Comparison of ENCODE assay signal across 1 cellular context in the genomic region with DNA sequence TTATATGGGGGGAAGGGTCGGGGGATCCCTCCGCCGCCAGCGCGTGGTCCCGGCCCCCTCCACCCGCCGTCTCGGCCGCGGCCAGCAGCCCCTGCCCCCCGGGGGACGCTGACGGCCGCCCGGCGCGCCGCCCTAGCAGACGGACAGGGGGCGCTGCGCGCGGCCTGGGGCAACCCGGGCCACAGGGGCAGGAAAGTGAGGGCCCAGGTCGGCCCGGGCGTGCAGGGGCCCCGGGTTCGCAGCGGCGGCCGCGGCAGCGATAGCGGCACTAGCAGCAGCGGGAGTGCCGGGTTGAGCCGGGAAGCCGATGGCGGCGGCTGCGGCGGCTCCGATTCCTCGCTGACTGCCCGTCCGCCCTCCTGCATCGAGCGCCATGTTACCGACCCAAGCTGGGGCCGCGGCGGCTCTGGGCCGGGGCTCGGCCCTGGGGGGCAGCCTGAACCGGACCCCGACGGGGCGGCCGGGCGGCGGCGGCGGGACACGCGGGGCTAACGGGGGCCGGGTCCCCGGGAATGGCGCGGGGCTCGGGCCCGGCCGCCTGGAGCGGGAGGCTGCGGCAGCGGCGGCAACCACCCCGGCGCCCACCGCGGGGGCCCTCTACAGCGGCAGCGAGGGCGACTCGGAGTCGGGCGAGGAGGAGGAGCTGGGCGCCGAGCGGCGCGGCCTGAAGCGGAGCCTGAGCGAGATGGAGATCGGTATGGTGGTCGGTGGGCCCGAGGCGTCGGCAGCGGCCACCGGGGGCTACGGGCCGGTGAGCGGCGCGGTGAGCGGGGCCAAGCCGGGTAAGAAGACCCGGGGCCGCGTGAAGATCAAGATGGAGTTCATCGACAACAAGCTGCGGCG.
TF ChIP-seq lines count a peak whose summit lies in the region.

No MANE protein-coding gene starts in this region.

TF ChIP-seq in HepG2, 621 proteins besides CTCF, POLR2A, EP300 and RAD21 (continued from another document and continues in another):
- TF ChIP-seq, protein P1, sequence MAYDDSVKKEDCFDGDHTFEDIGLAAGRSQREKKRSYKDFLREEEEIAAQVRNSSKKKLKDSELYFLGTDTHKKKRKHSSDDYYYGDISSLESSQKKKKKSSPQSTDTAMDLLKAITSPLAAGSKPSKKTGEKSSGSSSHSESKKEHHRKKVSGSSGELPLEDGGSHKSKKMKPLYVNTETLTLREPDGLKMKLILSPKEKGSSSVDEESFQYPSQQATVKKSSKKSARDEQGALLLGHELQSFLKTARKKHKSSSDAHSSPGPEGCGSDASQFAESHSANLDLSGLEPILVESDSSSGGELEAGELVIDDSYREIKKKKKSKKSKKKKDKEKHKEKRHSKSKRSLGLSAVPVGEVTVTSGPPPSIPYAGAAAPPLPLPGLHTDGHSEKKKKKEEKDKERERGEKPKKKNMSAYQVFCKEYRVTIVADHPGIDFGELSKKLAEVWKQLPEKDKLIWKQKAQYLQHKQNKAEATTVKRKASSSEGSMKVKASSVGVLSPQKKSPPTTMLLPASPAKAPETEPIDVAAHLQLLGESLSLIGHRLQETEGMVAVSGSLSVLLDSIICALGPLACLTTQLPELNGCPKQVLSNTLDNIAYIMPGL (CRISPR knock-in tag; IDR thresholded peaks at IDR 0.05; ENCODE audit: borderline replicate concordance in 1 of 2, low read depth in 1 of 2) = peak; percentile 93 to 97
- TF ChIP-seq ZNF17 (CRISPR knock-in tag; IDR thresholded peaks at IDR 0.05) (no peak), ISX (CRISPR knock-in tag; conservative IDR thresholded peaks at IDR 0.05) (0 out of 2 replicates have a peak, but pooled peaks have one; percentile 1), SSRP1 (CRISPR knock-in tag; IDR thresholded peaks at IDR 0.05) (no peak), KDM5A (IDR thresholded peaks at IDR 0.05; ENCODE audit: borderline replicate concordance, low read length) (no peak; the same call in 1 of the 2 replicates), ZNF598 (CRISPR knock-in tag; IDR thresholded peaks at IDR 0.05; ENCODE audit: borderline replicate concordance) (no peak), GATAD1 (CRISPR knock-in tag; IDR thresholded peaks at IDR 0.05) (no peak), ZFY (CRISPR knock-in tag; IDR thresholded peaks at IDR 0.05) (peak; percentile 99), MED13 (CRISPR knock-in tag; IDR thresholded peaks at IDR 0.05) (no peak; the same call in 1 of the 2 replicates), SRSF1 (optimal IDR thresholded peaks at IDR 0.05; ENCODE audit: low read depth, low read length) (peak; percentile 17), JUN (CRISPR knock-in tag; IDR thresholded peaks at IDR 0.05) (0 out of 2 replicates have a peak, but pooled peaks have one; percentile 11), ZFP90 (CRISPR knock-in tag; IDR thresholded peaks at IDR 0.05; ENCODE audit: borderline replicate concordance) (peak; percentile 19; the same call in 1 of the 2 replicates), TRIM24 (CRISPR knock-in tag; IDR thresholded peaks at IDR 0.05) (no peak), NAIF1 (CRISPR knock-in tag; IDR thresholded peaks at IDR 0.05; ENCODE audit: borderline replicate concordance) (no peak), ZNF839 (CRISPR knock-in tag; IDR thresholded peaks at IDR 0.05; ENCODE audit: borderline replicate concordance) (no peak), ZMYM2 (CRISPR knock-in tag; IDR thresholded peaks at IDR 0.05) (peak; percentile 76; the same call in 1 of the 2 replicates), FOXP1 (IDR thresholded peaks at IDR 0.05) (no peak), FOXP1 (CRISPR knock-in tag; IDR thresholded peaks at IDR 0.05) (no peak; the same call in 1 of the 2 replicates), BCL6 (CRISPR knock-in tag; IDR thresholded peaks at IDR 0.05) (peak; percentile 42; the same call in 1 of the 2 replicates)
- TF ChIP-seq, protein P2, sequence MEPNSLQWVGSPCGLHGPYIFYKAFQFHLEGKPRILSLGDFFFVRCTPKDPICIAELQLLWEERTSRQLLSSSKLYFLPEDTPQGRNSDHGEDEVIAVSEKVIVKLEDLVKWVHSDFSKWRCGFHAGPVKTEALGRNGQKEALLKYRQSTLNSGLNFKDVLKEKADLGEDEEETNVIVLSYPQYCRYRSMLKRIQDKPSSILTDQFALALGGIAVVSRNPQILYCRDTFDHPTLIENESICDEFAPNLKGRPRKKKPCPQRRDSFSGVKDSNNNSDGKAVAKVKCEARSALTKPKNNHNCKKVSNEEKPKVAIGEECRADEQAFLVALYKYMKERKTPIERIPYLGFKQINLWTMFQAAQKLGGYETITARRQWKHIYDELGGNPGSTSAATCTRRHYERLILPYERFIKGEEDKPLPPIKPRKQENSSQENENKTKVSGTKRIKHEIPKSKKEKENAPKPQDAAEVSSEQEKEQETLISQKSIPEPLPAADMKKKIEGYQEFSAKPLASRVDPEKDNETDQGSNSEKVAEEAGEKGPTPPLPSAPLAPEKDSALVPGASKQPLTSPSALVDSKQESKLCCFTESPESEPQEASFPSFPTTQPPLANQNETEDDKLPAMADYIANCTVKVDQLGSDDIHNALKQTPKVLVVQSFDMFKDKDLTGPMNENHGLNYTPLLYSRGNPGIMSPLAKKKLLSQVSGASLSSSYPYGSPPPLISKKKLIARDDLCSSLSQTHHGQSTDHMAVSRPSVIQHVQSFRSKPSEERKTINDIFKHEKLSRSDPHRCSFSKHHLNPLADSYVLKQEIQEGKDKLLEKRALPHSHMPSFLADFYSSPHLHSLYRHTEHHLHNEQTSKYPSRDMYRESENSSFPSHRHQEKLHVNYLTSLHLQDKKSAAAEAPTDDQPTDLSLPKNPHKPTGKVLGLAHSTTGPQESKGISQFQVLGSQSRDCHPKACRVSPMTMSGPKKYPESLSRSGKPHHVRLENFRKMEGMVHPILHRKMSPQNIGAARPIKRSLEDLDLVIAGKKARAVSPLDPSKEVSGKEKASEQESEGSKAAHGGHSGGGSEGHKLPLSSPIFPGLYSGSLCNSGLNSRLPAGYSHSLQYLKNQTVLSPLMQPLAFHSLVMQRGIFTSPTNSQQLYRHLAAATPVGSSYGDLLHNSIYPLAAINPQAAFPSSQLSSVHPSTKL (CRISPR knock-in tag; IDR thresholded peaks at IDR 0.05) = peak; percentile 19; the same call in 1 of the 2 replicates
- TF ChIP-seq, protein P3, sequence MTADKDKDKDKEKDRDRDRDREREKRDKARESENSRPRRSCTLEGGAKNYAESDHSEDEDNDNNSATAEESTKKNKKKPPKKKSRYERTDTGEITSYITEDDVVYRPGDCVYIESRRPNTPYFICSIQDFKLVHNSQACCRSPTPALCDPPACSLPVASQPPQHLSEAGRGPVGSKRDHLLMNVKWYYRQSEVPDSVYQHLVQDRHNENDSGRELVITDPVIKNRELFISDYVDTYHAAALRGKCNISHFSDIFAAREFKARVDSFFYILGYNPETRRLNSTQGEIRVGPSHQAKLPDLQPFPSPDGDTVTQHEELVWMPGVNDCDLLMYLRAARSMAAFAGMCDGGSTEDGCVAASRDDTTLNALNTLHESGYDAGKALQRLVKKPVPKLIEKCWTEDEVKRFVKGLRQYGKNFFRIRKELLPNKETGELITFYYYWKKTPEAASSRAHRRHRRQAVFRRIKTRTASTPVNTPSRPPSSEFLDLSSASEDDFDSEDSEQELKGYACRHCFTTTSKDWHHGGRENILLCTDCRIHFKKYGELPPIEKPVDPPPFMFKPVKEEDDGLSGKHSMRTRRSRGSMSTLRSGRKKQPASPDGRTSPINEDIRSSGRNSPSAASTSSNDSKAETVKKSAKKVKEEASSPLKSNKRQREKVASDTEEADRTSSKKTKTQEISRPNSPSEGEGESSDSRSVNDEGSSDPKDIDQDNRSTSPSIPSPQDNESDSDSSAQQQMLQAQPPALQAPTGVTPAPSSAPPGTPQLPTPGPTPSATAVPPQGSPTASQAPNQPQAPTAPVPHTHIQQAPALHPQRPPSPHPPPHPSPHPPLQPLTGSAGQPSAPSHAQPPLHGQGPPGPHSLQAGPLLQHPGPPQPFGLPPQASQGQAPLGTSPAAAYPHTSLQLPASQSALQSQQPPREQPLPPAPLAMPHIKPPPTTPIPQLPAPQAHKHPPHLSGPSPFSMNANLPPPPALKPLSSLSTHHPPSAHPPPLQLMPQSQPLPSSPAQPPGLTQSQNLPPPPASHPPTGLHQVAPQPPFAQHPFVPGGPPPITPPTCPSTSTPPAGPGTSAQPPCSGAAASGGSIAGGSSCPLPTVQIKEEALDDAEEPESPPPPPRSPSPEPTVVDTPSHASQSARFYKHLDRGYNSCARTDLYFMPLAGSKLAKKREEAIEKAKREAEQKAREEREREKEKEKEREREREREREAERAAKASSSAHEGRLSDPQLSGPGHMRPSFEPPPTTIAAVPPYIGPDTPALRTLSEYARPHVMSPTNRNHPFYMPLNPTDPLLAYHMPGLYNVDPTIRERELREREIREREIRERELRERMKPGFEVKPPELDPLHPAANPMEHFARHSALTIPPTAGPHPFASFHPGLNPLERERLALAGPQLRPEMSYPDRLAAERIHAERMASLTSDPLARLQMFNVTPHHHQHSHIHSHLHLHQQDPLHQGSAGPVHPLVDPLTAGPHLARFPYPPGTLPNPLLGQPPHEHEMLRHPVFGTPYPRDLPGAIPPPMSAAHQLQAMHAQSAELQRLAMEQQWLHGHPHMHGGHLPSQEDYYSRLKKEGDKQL (CRISPR knock-in tag; IDR thresholded peaks at IDR 0.05; ENCODE audit: low read depth) = no peak
- TF ChIP-seq, protein P4, sequence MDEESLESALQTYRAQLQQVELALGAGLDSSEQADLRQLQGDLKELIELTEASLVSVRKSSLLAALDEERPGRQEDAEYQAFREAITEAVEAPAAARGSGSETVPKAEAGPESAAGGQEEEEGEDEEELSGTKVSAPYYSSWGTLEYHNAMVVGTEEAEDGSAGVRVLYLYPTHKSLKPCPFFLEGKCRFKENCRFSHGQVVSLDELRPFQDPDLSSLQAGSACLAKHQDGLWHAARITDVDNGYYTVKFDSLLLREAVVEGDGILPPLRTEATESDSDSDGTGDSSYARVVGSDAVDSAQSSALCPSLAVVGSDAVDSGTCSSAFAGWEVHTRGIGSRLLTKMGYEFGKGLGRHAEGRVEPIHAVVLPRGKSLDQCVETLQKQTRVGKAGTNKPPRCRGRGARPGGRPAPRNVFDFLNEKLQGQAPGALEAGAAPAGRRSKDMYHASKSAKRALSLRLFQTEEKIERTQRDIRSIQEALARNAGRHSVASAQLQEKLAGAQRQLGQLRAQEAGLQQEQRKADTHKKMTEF (CRISPR knock-in tag; IDR thresholded peaks at IDR 0.05) = peak; percentile 23; the same call in 1 of the 2 replicates
- TF ChIP-seq, protein P5, sequence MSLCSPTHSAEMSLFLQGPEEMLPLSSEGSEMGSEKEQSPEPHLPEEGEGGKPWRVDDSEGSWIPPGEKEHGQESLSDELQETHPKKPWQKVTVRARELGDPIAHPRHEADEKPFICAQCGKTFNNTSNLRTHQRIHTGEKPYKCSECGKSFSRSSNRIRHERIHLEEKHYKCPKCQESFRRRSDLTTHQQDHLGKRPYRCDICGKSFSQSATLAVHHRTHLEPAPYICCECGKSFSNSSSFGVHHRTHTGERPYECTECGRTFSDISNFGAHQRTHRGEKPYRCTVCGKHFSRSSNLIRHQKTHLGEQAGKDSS (CRISPR knock-in tag; IDR thresholded peaks at IDR 0.05; ENCODE audit: borderline replicate concordance, low read depth) = 0 out of 2 replicates have a peak, but pooled peaks have one; percentile 29
- TF ChIP-seq, protein P6, sequence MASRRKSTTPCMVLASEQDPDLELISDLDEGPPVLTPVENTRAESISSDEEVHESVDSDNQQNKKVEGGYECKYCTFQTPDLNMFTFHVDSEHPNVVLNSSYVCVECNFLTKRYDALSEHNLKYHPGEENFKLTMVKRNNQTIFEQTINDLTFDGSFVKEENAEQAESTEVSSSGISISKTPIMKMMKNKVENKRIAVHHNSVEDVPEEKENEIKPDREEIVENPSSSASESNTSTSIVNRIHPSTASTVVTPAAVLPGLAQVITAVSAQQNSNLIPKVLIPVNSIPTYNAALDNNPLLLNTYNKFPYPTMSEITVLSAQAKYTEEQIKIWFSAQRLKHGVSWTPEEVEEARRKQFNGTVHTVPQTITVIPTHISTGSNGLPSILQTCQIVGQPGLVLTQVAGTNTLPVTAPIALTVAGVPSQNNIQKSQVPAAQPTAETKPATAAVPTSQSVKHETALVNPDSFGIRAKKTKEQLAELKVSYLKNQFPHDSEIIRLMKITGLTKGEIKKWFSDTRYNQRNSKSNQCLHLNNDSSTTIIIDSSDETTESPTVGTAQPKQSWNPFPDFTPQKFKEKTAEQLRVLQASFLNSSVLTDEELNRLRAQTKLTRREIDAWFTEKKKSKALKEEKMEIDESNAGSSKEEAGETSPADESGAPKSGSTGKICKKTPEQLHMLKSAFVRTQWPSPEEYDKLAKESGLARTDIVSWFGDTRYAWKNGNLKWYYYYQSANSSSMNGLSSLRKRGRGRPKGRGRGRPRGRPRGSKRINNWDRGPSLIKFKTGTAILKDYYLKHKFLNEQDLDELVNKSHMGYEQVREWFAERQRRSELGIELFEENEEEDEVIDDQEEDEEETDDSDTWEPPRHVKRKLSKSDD (CRISPR knock-in tag; IDR thresholded peaks at IDR 0.05; ENCODE audit: low read depth) = peak; percentile 26; the same call in 1 of the 2 replicates
- TF ChIP-seq, protein P7, sequence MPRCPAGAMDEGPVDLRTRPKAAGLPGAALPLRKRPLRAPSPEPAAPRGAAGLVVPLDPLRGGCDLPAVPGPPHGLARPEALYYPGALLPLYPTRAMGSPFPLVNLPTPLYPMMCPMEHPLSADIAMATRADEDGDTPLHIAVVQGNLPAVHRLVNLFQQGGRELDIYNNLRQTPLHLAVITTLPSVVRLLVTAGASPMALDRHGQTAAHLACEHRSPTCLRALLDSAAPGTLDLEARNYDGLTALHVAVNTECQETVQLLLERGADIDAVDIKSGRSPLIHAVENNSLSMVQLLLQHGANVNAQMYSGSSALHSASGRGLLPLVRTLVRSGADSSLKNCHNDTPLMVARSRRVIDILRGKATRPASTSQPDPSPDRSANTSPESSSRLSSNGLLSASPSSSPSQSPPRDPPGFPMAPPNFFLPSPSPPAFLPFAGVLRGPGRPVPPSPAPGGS (CRISPR knock-in tag; IDR thresholded peaks at IDR 0.05) = peak; percentile 78
- TF ChIP-seq, protein P8, sequence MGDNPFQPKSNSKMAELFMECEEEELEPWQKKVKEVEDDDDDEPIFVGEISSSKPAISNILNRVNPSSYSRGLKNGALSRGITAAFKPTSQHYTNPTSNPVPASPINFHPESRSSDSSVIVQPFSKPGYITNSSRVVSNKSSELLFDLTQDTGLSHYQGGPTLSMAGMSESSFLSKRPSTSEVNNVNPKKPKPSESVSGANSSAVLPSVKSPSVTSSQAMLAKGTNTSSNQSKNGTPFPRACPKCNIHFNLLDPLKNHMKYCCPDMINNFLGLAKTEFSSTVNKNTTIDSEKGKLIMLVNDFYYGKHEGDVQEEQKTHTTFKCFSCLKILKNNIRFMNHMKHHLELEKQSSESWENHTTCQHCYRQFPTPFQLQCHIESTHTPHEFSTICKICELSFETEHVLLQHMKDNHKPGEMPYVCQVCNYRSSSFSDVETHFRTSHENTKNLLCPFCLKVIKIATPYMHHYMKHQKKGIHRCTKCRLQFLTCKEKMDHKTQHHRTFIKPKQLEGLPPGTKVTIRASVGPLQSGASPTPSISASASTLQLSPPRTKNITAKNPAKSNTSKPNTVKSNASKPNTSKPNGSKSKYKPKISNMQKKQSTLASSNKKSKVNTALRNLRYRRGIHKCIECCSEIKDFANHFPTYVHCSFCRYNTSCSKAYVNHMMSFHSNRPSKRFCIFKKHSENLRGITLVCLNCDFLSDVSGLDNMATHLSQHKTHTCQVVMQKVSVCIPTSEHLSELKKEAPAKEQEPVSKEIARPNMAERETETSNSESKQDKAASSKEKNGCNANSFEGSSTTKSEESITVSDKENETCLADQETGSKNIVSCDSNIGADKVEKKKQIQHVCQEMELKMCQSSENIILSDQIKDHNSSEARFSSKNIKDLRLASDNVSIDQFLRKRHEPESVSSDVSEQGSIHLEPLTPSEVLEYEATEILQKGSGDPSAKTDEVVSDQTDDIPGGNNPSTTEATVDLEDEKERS (CRISPR knock-in tag; IDR thresholded peaks at IDR 0.05) = no peak
